In the genomic region with DNA sequence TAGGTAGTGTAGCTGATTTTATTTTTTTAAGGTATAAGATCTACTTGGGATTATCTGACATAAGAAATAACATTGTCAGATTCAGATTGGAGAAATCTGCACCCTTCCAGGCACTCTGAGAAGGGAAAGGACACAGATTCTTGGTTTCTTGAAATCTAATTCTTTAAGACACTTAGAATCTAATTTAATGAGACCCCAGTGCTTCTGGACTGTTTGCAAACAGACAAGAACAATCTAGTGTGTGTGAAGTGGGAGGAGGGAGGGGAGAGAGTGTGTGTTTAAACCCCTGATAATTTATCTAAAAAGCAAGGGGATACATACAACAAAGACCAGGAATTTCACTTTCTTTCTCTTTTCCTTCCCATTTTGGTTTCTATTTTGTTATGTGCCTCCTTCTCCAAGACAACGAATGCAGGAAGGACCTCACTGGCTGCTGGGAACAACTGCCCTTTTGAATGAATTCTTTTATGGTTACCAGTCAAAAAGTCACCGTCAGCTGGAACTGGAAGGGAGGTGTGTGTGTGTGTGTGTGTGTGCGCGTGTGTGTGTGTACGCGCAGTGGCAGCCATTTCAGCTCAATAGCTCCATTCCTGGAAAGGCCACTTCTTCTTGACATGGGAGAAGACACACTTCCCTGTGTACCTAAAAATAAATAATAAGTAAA, we compare ENCODE assay signal across 8 cellular contexts.
DNase-seq lines count a peak whose midpoint lies in the region; ATAC-seq and TF ChIP-seq lines count a peak whose summit lies in the region.

No MANE protein-coding gene starts in this region.

- H3K9me3 Mint-ChIP-seq in activated naive CD8-positive, alpha-beta T cell (ENCODE audit: low read depth) = no peaks in the 10 kb centered on the region
- no peaks in the 10 kb centered on the region for H3K9me3 Mint-ChIP-seq in activated naive CD8-positive, alpha-beta T cell treated with anti-CD3 and anti-CD28 coated beads, Interleukin-2, amount 50 U/mL, for 24 hours

- intact Hi-C loops in left lung (cut with DNase I) = no loop called here
- intact Hi-C loops in uterus (cut with DNase I; ENCODE audit: low total_unique reads) = loop anchor here (10.0 kb wide), 1 partner anchor 366 kb away; no protein-coding TSS in a partner anchor

- H3K27ac ChIP-seq in left lung (peak overlapping the region; percentile 60 to 68), uterus (peak overlapping the region; percentile 17 to 71)

- H3K27ac Mint-ChIP-seq in activated naive CD8-positive, alpha-beta T cell = no peak overlapping the region
- no peak overlapping the region for H3K27ac Mint-ChIP-seq in activated naive CD8-positive, alpha-beta T cell treated with anti-CD3 and anti-CD28 coated beads, Interleukin-2, amount 50 U/mL, for 24 hours

- peak overlapping the region; percentile 51 for H3K4me3 Mint-ChIP-seq in activated naive CD8-positive, alpha-beta T cell
- no peak overlapping the region for H3K4me3 Mint-ChIP-seq in activated naive CD8-positive, alpha-beta T cell treated with anti-CD3 and anti-CD28 coated beads, Interleukin-2, amount 50 U/mL, for 24 hours

- no peaks in the 10 kb centered on the region for H3K27me3 ChIP-seq in left lung
- no peaks in the 10 kb centered on the region for H3K27me3 ChIP-seq in uterus

- peaks cover 36% of the 10 kb centered on the region for H3K4me1 Mint-ChIP-seq in activated naive CD8-positive, alpha-beta T cell (ENCODE audit: low read depth)
- peaks cover 39% of the 10 kb centered on the region for H3K4me1 Mint-ChIP-seq in activated naive CD8-positive, alpha-beta T cell treated with anti-CD3 and anti-CD28 coated beads, Interleukin-2, amount 50 U/mL, for 24 hours

- TF ChIP-seq CTCF in left lung (IDR thresholded peaks at IDR 0.05) (no peak), uterus (IDR thresholded peaks at IDR 0.05) (no peak)

- H3K4me3 ChIP-seq in left lung (no peak overlapping the region), uterus (no peak overlapping the region)

- H3K36me3 ChIP-seq in left lung = no peaks in the 10 kb centered on the region
- H3K36me3 ChIP-seq in uterus = no peaks in the 10 kb centered on the region

- no peak for DNase-seq in activated naive CD8-positive, alpha-beta T cell treated with anti-CD3 and anti-CD28 coated beads, Interleukin-2, amount 50 U/mL, for 24 hours
- DNase-seq in astrocyte of the hippocampus (ENCODE audit: low read depth, low spot score) (peak; percentile 89), left lung (no peak), uterus (no peak), activated gamma-delta T cell (lab: John Stamatoyannopoulos, UW) (no peak)

- H3K27me3 Mint-ChIP-seq in activated naive CD8-positive, alpha-beta T cell = no peaks in the 10 kb centered on the region
- no peaks in the 10 kb centered on the region for H3K27me3 Mint-ChIP-seq in activated naive CD8-positive, alpha-beta T cell treated with anti-CD3 and anti-CD28 coated beads, Interleukin-2, amount 50 U/mL, for 24 hours

- H3K9me3 ChIP-seq in left lung (no peaks in the 10 kb centered on the region), uterus (no peaks in the 10 kb centered on the region)

- ATAC-seq in activated naive CD8-positive, alpha-beta T cell treated with anti-CD3 and anti-CD28 coated beads, Interleukin-2, amount 50 U/mL, for 24 hours = no peak
- peak; percentile 31 for ATAC-seq in left lung
- no peak for ATAC-seq in GM19467 (IDR thresholded peaks at IDR 0.05; ENCODE audit: unreplicated experiment)
- no peak for ATAC-seq in HG02852 (IDR thresholded peaks at IDR 0.05; ENCODE audit: unreplicated experiment)

- no peaks in the 10 kb centered on the region for H3K36me3 Mint-ChIP-seq in activated naive CD8-positive, alpha-beta T cell
- H3K36me3 Mint-ChIP-seq in activated naive CD8-positive, alpha-beta T cell treated with anti-CD3 and anti-CD28 coated beads, Interleukin-2, amount 50 U/mL, for 24 hours (ENCODE audit: low read depth) = no peaks in the 10 kb centered on the region

- no peak for TF ChIP-seq POLR2A in uterus (IDR thresholded peaks at IDR 0.05)

- peaks cover 12 to 53% of the 10 kb centered on the region in 2 donors for H3K4me1 ChIP-seq in left lung
- H3K4me1 ChIP-seq in uterus = peaks cover 0 to 6% of the 10 kb centered on the region in 2 donors
